In the genomic region with DNA sequence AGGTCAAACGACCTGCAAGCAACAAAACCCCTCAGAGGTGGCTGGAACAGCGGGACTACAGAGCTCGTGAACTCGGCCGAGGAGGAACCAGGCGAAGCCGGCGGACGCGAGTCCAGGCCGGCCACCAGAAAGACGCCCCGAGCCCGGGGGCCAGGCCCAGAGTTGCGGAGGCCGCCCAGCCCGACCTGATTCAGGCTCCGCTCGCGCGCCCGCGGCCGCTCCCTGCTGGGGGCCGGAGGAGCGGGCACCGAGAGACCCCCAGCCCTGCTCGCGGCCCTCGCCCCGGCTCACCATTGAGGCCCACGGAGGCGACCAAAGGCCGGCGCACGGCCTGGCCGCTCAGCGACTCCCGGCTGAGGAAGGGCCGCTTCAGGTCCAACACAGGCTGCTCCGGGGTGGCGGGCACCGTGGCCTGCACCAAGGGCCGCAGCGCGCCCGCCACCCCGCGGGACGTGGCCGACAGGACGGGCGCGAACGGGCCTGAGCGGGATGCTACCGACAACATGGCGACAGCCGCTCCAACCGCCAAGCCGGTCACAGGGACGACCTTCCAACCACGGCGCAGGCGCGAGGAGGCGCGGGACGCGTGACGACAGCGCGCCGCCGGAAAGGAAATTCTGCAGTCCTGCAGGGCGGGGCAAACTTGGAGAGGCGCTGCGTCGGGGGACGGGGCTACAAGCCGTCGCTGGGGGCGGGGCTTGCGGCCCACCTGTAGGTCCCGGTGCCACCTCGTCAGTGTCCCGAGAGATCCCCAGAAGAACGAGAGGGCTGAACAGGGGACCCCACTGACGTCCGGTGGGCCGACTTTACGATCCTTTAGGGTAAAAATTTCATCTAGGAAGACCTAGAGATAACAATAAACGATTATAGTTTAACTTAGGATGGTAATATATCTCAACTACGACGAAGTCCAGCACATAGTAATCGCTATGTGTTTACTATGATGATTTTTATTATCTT, we compare ENCODE assay signal across 8 cellular contexts. TPM values are rescaled to one million over a fixed set of nuclear protein-coding genes. Genes with fewer than 3 reads are reported as not detected.
DNase-seq lines count a peak whose midpoint lies in the region; ATAC-seq and TF ChIP-seq lines count a peak whose summit lies in the region.

UQCRFS1 (minus strand) TSS at position 538 of the 960 bp plus-strand sequence; CDS start at position 505, 33 bp downstream.

- peak within 1 kb of the TSS; percentile 94 for H2AFZ ChIP-seq in DND-41 (ENCODE audit: low read depth, low read length)

- H3K36me3 ChIP-seq in DND-41 (ENCODE audit: insufficient read depth, low read length) (peaks cover 28% of the 10 kb centered on the region), KOPT-K1 (ENCODE audit: insufficient read depth, low read length) (peaks cover 17% of the 10 kb centered on the region), Peyer's patch (peaks cover 0 to 6% (median 0%) of the 10 kb centered on the region in 3 donors), muscle layer of colon (ENCODE audit: insufficient read depth, low read length) (no peaks in the 10 kb centered on the region)

- DNase-seq in DND-41 (peak; percentile 96), Peyer's patch (peak; percentile 94 to 98 (median 97))
- peak; percentile 96 to 97 for DNase-seq in activated T-cell treated with anti-CD3 and anti-CD28 coated beads, Interleukin-2, amount 50 U/mL, for 48 hours
- peak; percentile 89 to 90 for DNase-seq in stimulated activated CD8-positive, alpha-beta memory T cell treated with anti-CD3 and anti-CD28 coated beads, Interleukin-7, amount 100 ng/mL, for 1 hour (ENCODE audit: low read depth in 2 of 2)

- peaks cover 28% of the 10 kb centered on the region for H3K4me1 ChIP-seq in DND-41 (ENCODE audit: insufficient read depth, low read length)
- peaks cover 0 to 14% (median 6%) of the 10 kb centered on the region in 4 donors for H3K4me1 ChIP-seq in Peyer's patch
- peaks cover 26% of the 10 kb centered on the region for H3K4me1 ChIP-seq in muscle layer of colon (ENCODE audit: insufficient read depth, low read length)

- H3K4me3 ChIP-seq in DND-41 (ENCODE audit: low read depth in 1 of 2, low read length in 2 of 2) (peak within 1 kb of the TSS; percentile 80 to 81), Peyer's patch (peak within 1 kb of the TSS; percentile 75 to 96 (median 87)), muscle layer of colon (ENCODE audit: low read depth in 1 of 2, low read length in 2 of 2) (peak within 1 kb of the TSS; percentile 88 to 93)

- H3K4me2 ChIP-seq in DND-41 (ENCODE audit: insufficient read depth, low read length), result peak within 1 kb of the TSS; percentile 79

- H3K9me3 ChIP-seq in DND-41 (ENCODE audit: insufficient read depth, low read length, severe bottlenecking), result peaks cover 3% of the 10 kb centered on the region
- H3K9me3 ChIP-seq in KOPT-K1 (ENCODE audit: insufficient read depth, low read length, poor library complexity, severe bottlenecking), result peaks cover 4% of the 10 kb centered on the region
- no peaks in the 10 kb centered on the region for H3K9me3 ChIP-seq in Peyer's patch
- H3K9me3 ChIP-seq in muscle layer of colon (ENCODE audit: low read length), result no peaks in the 10 kb centered on the region

- H3K9ac ChIP-seq in DND-41 (ENCODE audit: low read depth, low read length) (peak within 1 kb of the TSS; percentile 93), muscle layer of colon (ENCODE audit: low read length) (peak within 1 kb of the TSS; percentile 98)

- TF ChIP-seq POLR2A in Peyer's patch (IDR thresholded peaks at IDR 0.05), result peak; percentile 85 to 90

- H3K27me3 ChIP-seq in DND-41 (ENCODE audit: insufficient read depth, low read length, poor library complexity), result peaks cover under 1% of the 10 kb centered on the region
- no peaks in the 10 kb centered on the region for H3K27me3 ChIP-seq in Peyer's patch
- H3K27me3 ChIP-seq in muscle layer of colon (ENCODE audit: control insufficient read depth in 1 of 2, insufficient read depth in 2 of 2, low read length in 2 of 2), result no peaks in the 10 kb centered on the region

- peak within 1 kb of the TSS; percentile 88 for H3K27ac ChIP-seq in DND-41 (ENCODE audit: low read length)
- H3K27ac ChIP-seq in KOPT-K1 (ENCODE audit: low read depth, low read length, poor library complexity, severe bottlenecking), result peak within 1 kb of the TSS; percentile 96
- peak within 1 kb of the TSS; percentile 83 to 98 (median 92) for H3K27ac ChIP-seq in Peyer's patch
- peak within 1 kb of the TSS; percentile 71 for H3K27ac ChIP-seq in muscle layer of colon (ENCODE audit: low read depth, low read length)

- ATAC-seq in DND-41 (ENCODE audit: insufficient read depth, low read depth), result peak; percentile 96
- peak; percentile 96 for ATAC-seq in GM21825 (IDR thresholded peaks at IDR 0.05; ENCODE audit: unreplicated experiment)
- peak; percentile 98 for ATAC-seq in esophagus mucosa

- TF ChIP-seq CTCF in DND-41 (IDR thresholded peaks at IDR 0.05; ENCODE audit: borderline replicate concordance, extremely low read depth, low read length, poor library complexity, severe bottlenecking) (peak; percentile 7), Peyer's patch (IDR thresholded peaks at IDR 0.05) (no peak)

- H4K20me1 ChIP-seq in DND-41 (ENCODE audit: insufficient read depth, low read length), result peaks cover 34% of the 10 kb centered on the region

- H3K79me2 ChIP-seq in DND-41 (ENCODE audit: insufficient read depth, low read length), result peaks cover 48% of the 10 kb centered on the region

RNA-seq across cellular contexts. Expression of gene UQCRFS1, which starts in this region (rescaled TPM):
- 10 to 100 TPM; 24.8 to 60.8 (median 45.3) TPM for total RNA-seq in Peyer's patch
- 34.2 TPM for total RNA-seq in esophagus mucosa

Comparison
In these comparisons a context has a peak if more than half of its experiments do, and no peak if none do; other contexts are left out.
1. Peak in every context shown above with its lines: DNase-seq, ATAC-seq, H3K4me3 ChIP-seq and H3K27ac ChIP-seq.